ENCODE assay signal across 9 cellular contexts in genomic region chr16:2008009-2008526, GRCh38. TPM values are rescaled to one million over a fixed set of nuclear protein-coding genes. Genes with fewer than 3 reads are reported as not detected.
DNase-seq lines count a peak whose midpoint lies in the region; ATAC-seq and TF ChIP-seq lines count a peak whose summit lies in the region.
"Had no signal": no experiment of that assay in that cellular context is flagged by ENCODE, and none has a peak within 500 bp of the region (broad histone marks: within the 10 kb centered on the region; RNA-seq: fewer than 3 reads in every experiment).

No MANE protein-coding gene starts in this region.

- TF ChIP-seq CTCF in WERI-Rb-1 (IDR thresholded peaks at IDR 0.05; ENCODE audit: low read depth, low read length): no peak
- TF ChIP-seq CTCF in gastroesophageal sphincter (IDR thresholded peaks at IDR 0.05): no peak
- TF ChIP-seq CTCF in spleen (IDR thresholded peaks at IDR 0.05 in 8 of 11, conservative IDR thresholded peaks at IDR 0.05 in 3 of 11): no peak

- H3K4me1 ChIP-seq in HAP-1: peaks cover 26% of the 10 kb centered on the region
- peaks cover 4 to 71% (median 44%) of the 10 kb centered on the region in 3 donors for H3K4me1 ChIP-seq in gastroesophageal sphincter
- H3K4me1 ChIP-seq in spleen: peaks cover 54 to 73% (median 69%) of the 10 kb centered on the region in 6 donors

- H3K27ac ChIP-seq in WERI-Rb-1: peak overlapping the region; percentile 86; the same call in 1 of the 2 replicates
- H3K27ac ChIP-seq in gastroesophageal sphincter: peak overlapping the region in 3 of 4 donors; percentile 39 to 95 (median 95)
- peak overlapping the region in 7 of 8 donors; percentile 88 to 95 (median 93) for H3K27ac ChIP-seq in spleen

- peak overlapping the region; percentile 78 for H3K4me3 ChIP-seq in HAP-1
- H3K4me3 ChIP-seq in WERI-Rb-1 (ENCODE audit: low read depth, low read length): no peak overlapping the region; the same call in 1 of the 2 replicates
- H3K4me3 ChIP-seq in gastroesophageal sphincter: peak overlapping the region in 1 of 2 donors; percentile 70
- H3K4me3 ChIP-seq in spleen: peak overlapping the region; percentile 50 to 97 (median 88)

- DNase-seq in A172 (ENCODE audit: low spot score) (peak; percentile 77), HAP-1 (ENCODE audit: low spot score in 2 of 2) (no peak), WERI-Rb-1 (no peak), spleen (peak; percentile 79), CD1c-positive myeloid dendritic cell (ENCODE audit: extremely low spot score) (no peak), mucosa of gallbladder (ENCODE audit: low spot score) (no peak)
- no peak for DNase-seq in activated CD4-positive, CD25-positive, alpha-beta regulatory T cell treated with anti-CD3 and anti-CD28 coated beads, Interleukin-2, amount 50 U/mL, for 72 hours

- TF ChIP-seq POLR2A in gastroesophageal sphincter (IDR thresholded peaks at IDR 0.05) (no peak), spleen (IDR thresholded peaks at IDR 0.05) (no peak)

- no peak for ATAC-seq in gastroesophageal sphincter

- TF ChIP-seq EP300 in gastroesophageal sphincter (IDR thresholded peaks at IDR 0.05): no peak

- H3K9me3 ChIP-seq in HAP-1: no peaks in the 10 kb centered on the region
- no peaks in the 10 kb centered on the region for H3K9me3 ChIP-seq in WERI-Rb-1 (ENCODE audit: severe bottlenecking)
- H3K9me3 ChIP-seq in gastroesophageal sphincter: no peaks in the 10 kb centered on the region
- H3K9me3 ChIP-seq in spleen: no peaks in the 10 kb centered on the region
- H3K9me3 ChIP-seq: neutrophil had no signal

- in situ Hi-C loops in HAP-1 (cut with MboI; ENCODE audit: low sequenced_read_pairs): no loop called here

- H3K36me3 ChIP-seq in HAP-1 (replicated peaks) (peaks cover 31% of the 10 kb centered on the region), WERI-Rb-1 (peaks cover 43% of the 10 kb centered on the region), gastroesophageal sphincter (peaks cover 0 to 14% of the 10 kb centered on the region in 2 donors), spleen (peaks cover 2 to 24% (median 5%) of the 10 kb centered on the region in 6 donors)

- H3K27me3 ChIP-seq in HAP-1 (ENCODE audit: low read depth) (no peaks in the 10 kb centered on the region), WERI-Rb-1 (ENCODE audit: insufficient read depth, low read depth, severe bottlenecking) (no peaks in the 10 kb centered on the region), gastroesophageal sphincter (no peaks in the 10 kb centered on the region), spleen (replicated peaks in 1 of 7) (no peaks in the 10 kb centered on the region)

- intact Hi-C loops in spleen (cut with DNase I; ENCODE audit: low total_unique reads): no loop called here

- WGBS in gastroesophageal sphincter (ENCODE audit: low coverage in 1 of 2), 2 donors: 57 to 60% methylated on average over 4 to 9 of the region's 15 CpGs
- WGBS in spleen, 5 donors: 12 to 26% (median 16%) methylated on average over 15 of the region's 15 CpGs

RNA-seq across cellular contexts. Expression of gene ZNF598, which starts 1.6 kb away (rescaled TPM):
- total RNA-seq in A172 (2014; rRNA removed; shearing (Covaris generic)): 23.5 and 26.9 TPM in 2 replicates
- total RNA-seq in gastroesophageal sphincter (10 to 100 TPM; 28.5 to 43.0 (median 34.6) TPM), spleen (10 to 100 TPM; 34.6 to 56.2 (median 47.2) TPM), mucosa of gallbladder (42.1 TPM)
- polyA plus RNA-seq in spleen: 10 to 100 TPM; 21.8 to 45.5 (median 29.0) TPM

RNA-seq across cellular contexts. Expression of gene NPW, which starts 11.5 kb away (rescaled TPM):
- 0.14 TPM in 1 of 2 replicates, not detected in the other for total RNA-seq in A172 (2014; rRNA removed; shearing (Covaris generic))
- not detected for total RNA-seq in gastroesophageal sphincter
- total RNA-seq in spleen: 1 to 10 TPM in 1 of 7 donors, under 1 TPM in 3, not detected in 3; 0.51 to 1.9 (median 0.89) TPM
- 1 to 10 TPM in 2 of 3 donors, under 1 TPM in 1; 0.30 to 2.5 (median 2.3) TPM for polyA plus RNA-seq in spleen
- 1.6 TPM for total RNA-seq in mucosa of gallbladder

RNA-seq across cellular contexts. Expression of gene SYNGR3, which starts 18.3 kb away (rescaled TPM):
- 21.8 and 29.3 TPM in 2 replicates for total RNA-seq in A172 (2014; rRNA removed; shearing (Covaris generic))
- total RNA-seq in gastroesophageal sphincter (1 to 10 TPM in 3 of 4 donors, not detected in 1; 1.2 to 5.1 (median 3.1) TPM), spleen (10 to 100 TPM in 1 of 7 donors, 1 to 10 TPM in 5, under 1 TPM in 1; 0.85 to 11.4 (median 2.6) TPM), mucosa of gallbladder (1.4 TPM)
- polyA plus RNA-seq in spleen: 1 to 10 TPM; 1.8 to 3.0 (median 3.0) TPM

RNA-seq across cellular contexts. Expression of gene NHERF2, which starts 18.6 kb away (rescaled TPM):
- total RNA-seq in A172 (2014; rRNA removed; shearing (Covaris generic)): 124 and 154 TPM in 2 replicates
- 100 to 1,000 TPM in 1 of 4 donors, 10 to 100 TPM in 3; 43.8 to 106 (median 63.8) TPM for total RNA-seq in gastroesophageal sphincter
- 100 to 1,000 TPM in 4 of 7 donors, 10 to 100 TPM in 3; 62.4 to 179 (median 126) TPM for total RNA-seq in spleen
- 100 to 1,000 TPM in 1 of 3 donors, 10 to 100 TPM in 2; 64.6 to 218 (median 71.2) TPM for polyA plus RNA-seq in spleen
- 121 TPM for total RNA-seq in mucosa of gallbladder

RNA-seq across cellular contexts. Expression of gene GFER, which starts 24.1 kb away (rescaled TPM):
- 24.1 and 36.1 TPM in 2 replicates for total RNA-seq in A172 (2014; rRNA removed; shearing (Covaris generic))
- total RNA-seq in gastroesophageal sphincter (10 to 100 TPM; 12.8 to 45.6 (median 25.1) TPM), spleen (10 to 100 TPM in 6 of 7 donors, 1 to 10 TPM in 1; 9.6 to 23.3 (median 20.5) TPM), mucosa of gallbladder (34.3 TPM)
- polyA plus RNA-seq in spleen: 10 to 100 TPM; 28.5 to 36.0 (median 34.9) TPM

Comparison
In these comparisons a context has a peak if more than half of its experiments do, and no peak if none do; other contexts are left out.
1. DNase-seq: peak in A172 (single experiment) and spleen (single experiment); none in HAP-1 (0 of 2), WERI-Rb-1 (single experiment), CD1c-positive myeloid dendritic cell (single experiment), activated CD4-positive, CD25-positive, alpha-beta regulatory T cell treated with anti-CD3 and anti-CD28 coated beads, Interleukin-2, amount 50 U/mL, for 72 hours (single experiment) and mucosa of gallbladder (single experiment).
2. Peak in every context shown above with its lines, with median percentiles within 50 percentile points of each other: H3K27ac ChIP-seq.